29 cellular contexts compared by ENCODE assay signal in genomic region chr18:75582940-75583339, GRCh38.
"Had no signal": no experiment of that assay in that cellular context is flagged by ENCODE, and none has a peak within 500 bp of the region (broad histone marks: within the 10 kb centered on the region; RNA-seq: fewer than 3 reads in every experiment).

No MANE protein-coding gene starts in this region.

- H3K9ac ChIP-seq: neural progenitor cell had no signal

- ATAC-seq: heart right ventricle; left cardiac atrium; left lung; mucosa of descending colon; naive thymus-derived CD4-positive, alpha-beta T cell; psoas muscle; right cardiac atrium; stimulated activated naive B cell treated with anti-CD40 and anti-IgM and Interleukin-4, amounts not matched to agents 10 μg/mL and 1 μg/mL and 100 μg/mL, for 72 hours had no signal

- H3K36me3 ChIP-seq: esophagus squamous epithelium, heart right ventricle, left lung, neural progenitor cell, ovary, sigmoid colon, thoracic aorta, tibial nerve had no signal

- H3K4me3 ChIP-seq: coronary artery, esophagus squamous epithelium, heart right ventricle, left lung, mucosa of descending colon, neural progenitor cell, ovary, psoas muscle, sigmoid colon, thoracic aorta, tibial nerve had no signal

- H3K27me3 ChIP-seq: esophagus squamous epithelium, heart right ventricle, left lung, neural progenitor cell, ovary, sigmoid colon, tibial nerve had no signal

- H3K27ac ChIP-seq: coronary artery, esophagus squamous epithelium, heart right ventricle, left lung, neural progenitor cell, ovary, psoas muscle, sigmoid colon, thoracic aorta, tibial nerve had no signal

- H3K4me2 ChIP-seq: neural progenitor cell had no signal

- FAIRE-seq: endothelial cell of umbilical vein, islet of Langerhans, small intestine had no signal

- H3K4me1 ChIP-seq: esophagus squamous epithelium, heart right ventricle, left lung, psoas muscle, sigmoid colon had no signal

- H2AFZ ChIP-seq: neural progenitor cell had no signal

- H3K9me3 ChIP-seq: esophagus squamous epithelium, heart right ventricle, left lung, mucosa of descending colon, ovary, psoas muscle, sigmoid colon, thoracic aorta, tibial nerve had no signal

- DNase-seq: dermis blood vessel endothelial cell; effector memory CD4-positive, alpha-beta T cell; esophagus squamous epithelium; foreskin melanocyte; glutamatergic neuron; heart right ventricle; hippocampal formation; left cardiac atrium; mesenchymal stem cell; mucosa of descending colon; naive thymus-derived CD4-positive, alpha-beta T cell; nucleus accumbens; ovary; posterior cingulate gyrus; psoas muscle; right cardiac atrium; sigmoid colon; small intestine; stimulated activated CD4-positive, alpha-beta T cell treated with anti-CD3 and anti-CD28 coated beads, Interleukin-12 subunit alpha, Interleukin-12 subunit beta, amount 100 ng/mL, for 4 hours; stimulated activated CD4-positive, alpha-beta T cell treated with anti-CD3 and anti-CD28 coated beads, Interleukin-2, amount 100 ng/mL, for 24 hours; stimulated activated CD4-positive, alpha-beta T cell treated with anti-CD3 and anti-CD28 coated beads, Interleukin-4, amount 100 ng/mL, for 24 hours; stimulated activated naive B cell treated with anti-CD40 and anti-IgM and Interleukin-4, amounts not matched to agents 10 μg/mL and 1 μg/mL and 100 μg/mL, for 72 hours had no signal
